Comparison of ENCODE assay signal across 27 cellular contexts in genomic region chr5:5676218-5676617, GRCh38.
"Had no signal": no experiment of that assay in that cellular context is flagged by ENCODE, and none has a peak within 500 bp of the region (broad histone marks: within the 10 kb centered on the region; RNA-seq: fewer than 3 reads in every experiment).

No MANE protein-coding gene starts in this region.

- H3K36me3 ChIP-seq: left ventricle myocardium inferior, ovary, sigmoid colon, tibial nerve, uterus had no signal

- H3K4me3 Mint-ChIP-seq: immature natural killer cell; naive thymus-derived CD4-positive, alpha-beta T cell; natural killer cell treated with Interleukin-12 subunit alpha and Interleukin-12 subunit beta and Interleukin-15 and Interleukin-18, amount 100 ng/mL, for 72 hours; stimulated activated memory B cell treated with anti-CD40 and anti-IgM and Interleukin-4, amounts not matched to agents 10 μg/mL and 1 μg/mL and 100 μg/mL, for 72 hours; stimulated activated naive CD8-positive, alpha-beta T cell treated with anti-CD3 and anti-CD28 coated beads, Interleukin-15, amount 100 ng/mL, for 72 hours; type B pancreatic cell had no signal

- H3K4me1 ChIP-seq: left ventricle myocardium inferior, sigmoid colon, uterus had no signal

- H3K27ac ChIP-seq: ovary, sigmoid colon had no signal

- H3K4me1 Mint-ChIP-seq: immature natural killer cell; stimulated activated naive CD8-positive, alpha-beta T cell treated with anti-CD3 and anti-CD28 coated beads, Interleukin-15, amount 100 ng/mL, for 72 hours had no signal

- H3K9me3 Mint-ChIP-seq: immature natural killer cell, type B pancreatic cell had no signal

- H3K27me3 ChIP-seq: ovary, sigmoid colon, tibial nerve, uterus had no signal

- H3K9me3 ChIP-seq: left ventricle myocardium inferior, mucosa of descending colon, ovary, sigmoid colon, tibial nerve, uterus had no signal

- H3K36me3 Mint-ChIP-seq: immature natural killer cell; naive thymus-derived CD4-positive, alpha-beta T cell; stimulated activated memory B cell treated with anti-CD40 and anti-IgM and Interleukin-4, amounts not matched to agents 10 μg/mL and 1 μg/mL and 100 μg/mL, for 72 hours; type B pancreatic cell had no signal

- ATAC-seq: mucosa of descending colon; naive thymus-derived CD4-positive, alpha-beta T cell; natural killer cell treated with Interleukin-12 subunit alpha and Interleukin-12 subunit beta and Interleukin-15 and Interleukin-18, amount 100 ng/mL, for 72 hours; right cardiac atrium; stimulated activated memory B cell treated with anti-CD40 and anti-IgM and Interleukin-4, amounts not matched to agents 10 μg/mL and 1 μg/mL and 100 μg/mL, for 72 hours; stimulated activated naive CD8-positive, alpha-beta T cell treated with anti-CD3 and anti-CD28 coated beads, Interleukin-15, amount 100 ng/mL, for 72 hours had no signal

- H3K27ac Mint-ChIP-seq: immature natural killer cell; naive thymus-derived CD4-positive, alpha-beta T cell; natural killer cell treated with Interleukin-12 subunit alpha and Interleukin-12 subunit beta and Interleukin-15 and Interleukin-18, amount 100 ng/mL, for 72 hours; progenitor cell of endocrine pancreas; stimulated activated memory B cell treated with anti-CD40 and anti-IgM and Interleukin-4, amounts not matched to agents 10 μg/mL and 1 μg/mL and 100 μg/mL, for 72 hours; stimulated activated naive CD8-positive, alpha-beta T cell treated with anti-CD3 and anti-CD28 coated beads, Interleukin-15, amount 100 ng/mL, for 72 hours; type B pancreatic cell had no signal

- H3K27me3 Mint-ChIP-seq: progenitor cell of endocrine pancreas; stimulated activated memory B cell treated with anti-CD40 and anti-IgM and Interleukin-4, amounts not matched to agents 10 μg/mL and 1 μg/mL and 100 μg/mL, for 72 hours; type B pancreatic cell had no signal

- H3K4me3 ChIP-seq: left ventricle myocardium inferior, lung, mucosa of descending colon, ovary, sigmoid colon, tibial nerve, uterus had no signal

- DNase-seq: hypothalamus; immature natural killer cell; kidney; left ventricle myocardium inferior; mesendoderm; midbrain; mucosa of descending colon; naive thymus-derived CD4-positive, alpha-beta T cell; ovary; retina; right cardiac atrium; sigmoid colon; small intestine; stimulated activated CD4-positive, alpha-beta T cell treated with anti-CD3 and anti-CD28 coated beads, Interleukin-1b, Interleukin-23, amount 100 ng/mL, for 48 hours; stimulated activated CD4-positive, alpha-beta T cell treated with anti-CD3 and anti-CD28 coated beads, Interleukin-2, amount 100 ng/mL, for 48 hours; stimulated activated CD4-positive, alpha-beta T cell treated with anti-CD3 and anti-CD28 coated beads, Interleukin-4, amount 100 ng/mL, for 4 hours; stimulated activated CD8-positive, alpha-beta memory T cell treated with anti-CD3 and anti-CD28 coated beads, Interleukin-4, amount 100 ng/mL, for 48 hours; stimulated activated naive CD4-positive, alpha-beta T cell treated with Interleukin-2 at 50 U/mL for 16 hours; stimulated activated naive CD8-positive, alpha-beta T cell treated with anti-CD3 and anti-CD28 coated beads, Interleukin-15, amount 100 ng/mL, for 72 hours; substantia nigra; uterus had no signal
